8 cellular contexts compared by ENCODE assay signal in genomic region chr6:51090343-51090742, GRCh38.
"Had no signal": no experiment of that assay in that cellular context is flagged by ENCODE, and none has a peak within 500 bp of the region (broad histone marks: within the 10 kb centered on the region; RNA-seq: fewer than 3 reads in every experiment).

No MANE protein-coding gene starts in this region.

- H3K27me3 Mint-ChIP-seq: IgD-negative memory B cell had no signal

- H3K4me3 Mint-ChIP-seq: HFFc6, IgD-negative memory B cell had no signal

- H3K36me3 Mint-ChIP-seq: IgD-negative memory B cell had no signal

- DNase-seq: GM23248, GOT3, H7, HFFc6, KG1 had no signal

- ATAC-seq: HCT116, HepG2 had no signal

- H3K4me1 Mint-ChIP-seq: IgD-negative memory B cell had no signal

- H3K27ac Mint-ChIP-seq: HFFc6, IgD-negative memory B cell had no signal
